Comparison of ENCODE assay signal across 1 cellular context in genomic region chr11:114158886-114159285, GRCh38.
TF ChIP-seq lines count a peak whose summit lies in the region.

No MANE protein-coding gene starts in this region.

TF ChIP-seq in HEK293, 187 proteins besides CTCF, POLR2A, EP300 and RAD21 (continued from another document):
- 0 out of 2 replicates have a peak, but pooled peaks have one; percentile 21 for TF ChIP-seq ZNF692 (tag by site-specific recombination; IDR thresholded peaks at IDR 0.05)
